Comparison of ENCODE assay signal across 8 cellular contexts in genomic region chr17:40314557-40314953, GRCh38. TPM values are rescaled to one million over a fixed set of nuclear protein-coding genes. Genes with fewer than 3 reads are reported as not detected.
DNase-seq lines count a peak whose midpoint lies in the region; ATAC-seq and TF ChIP-seq lines count a peak whose summit lies in the region.

No MANE protein-coding gene starts in this region.

- peak overlapping the region; percentile 4 for H3K27ac Mint-ChIP-seq in activated T-helper 1 cell treated with anti-CD3 and anti-CD28 coated beads, Interleukin-12 subunit alpha, Interleukin-12 subunit beta, Interleukin-2, Interleukin-4 antibody, amounts not matched to agents 30 ng/mL and 10 ng/mL and 1 ng/mL, durations not matched to agents 14 hours and 24 hours and 36 hours

- peaks cover 55% of the 10 kb centered on the region for H3K4me1 Mint-ChIP-seq in activated T-helper 1 cell treated with anti-CD3 and anti-CD28 coated beads, Interleukin-12 subunit alpha, Interleukin-12 subunit beta, Interleukin-2, Interleukin-4 antibody, amounts not matched to agents 30 ng/mL and 10 ng/mL and 1 ng/mL, durations not matched to agents 14 hours and 24 hours and 36 hours (ENCODE audit: low read depth)

- peaks cover 8 to 83% (median 16%) of the 10 kb centered on the region in 4 donors for H3K4me1 ChIP-seq in Peyer's patch

- no peak overlapping the region for H3K4me3 Mint-ChIP-seq in activated T-helper 1 cell treated with anti-CD3 and anti-CD28 coated beads, Interleukin-12 subunit alpha, Interleukin-12 subunit beta, Interleukin-2, Interleukin-4 antibody, amounts not matched to agents 30 ng/mL and 10 ng/mL and 1 ng/mL, durations not matched to agents 14 hours and 24 hours and 36 hours

- H3K4me3 ChIP-seq in Peyer's patch: no peak overlapping the region
- H3K4me3 ChIP-seq in fibroblast of pulmonary artery (replicated peaks; ENCODE audit: low read depth, low read length): no peak overlapping the region

- no peaks in the 10 kb centered on the region for H3K36me3 Mint-ChIP-seq in activated T-helper 1 cell treated with anti-CD3 and anti-CD28 coated beads, Interleukin-12 subunit alpha, Interleukin-12 subunit beta, Interleukin-2, Interleukin-4 antibody, amounts not matched to agents 30 ng/mL and 10 ng/mL and 1 ng/mL, durations not matched to agents 14 hours and 24 hours and 36 hours (ENCODE audit: low read depth)

- no peaks in the 10 kb centered on the region for H3K9me3 Mint-ChIP-seq in activated T-helper 1 cell treated with anti-CD3 and anti-CD28 coated beads, Interleukin-12 subunit alpha, Interleukin-12 subunit beta, Interleukin-2, Interleukin-4 antibody, amounts not matched to agents 30 ng/mL and 10 ng/mL and 1 ng/mL, durations not matched to agents 14 hours and 24 hours and 36 hours

- H3K27ac ChIP-seq in Peyer's patch: peak overlapping the region in 2 of 4 donors; percentile 2 to 53

- H3K27me3 Mint-ChIP-seq in activated T-helper 1 cell treated with anti-CD3 and anti-CD28 coated beads, Interleukin-12 subunit alpha, Interleukin-12 subunit beta, Interleukin-2, Interleukin-4 antibody, amounts not matched to agents 30 ng/mL and 10 ng/mL and 1 ng/mL, durations not matched to agents 14 hours and 24 hours and 36 hours (ENCODE audit: insufficient read depth): peaks cover 3% of the 10 kb centered on the region

- no peaks in the 10 kb centered on the region for H3K36me3 ChIP-seq in Peyer's patch

- no peaks in the 10 kb centered on the region for H3K27me3 ChIP-seq in Peyer's patch

- TF ChIP-seq CTCF in Peyer's patch (IDR thresholded peaks at IDR 0.05): no peak
- no peak for TF ChIP-seq CTCF in fibroblast of pulmonary artery (IDR thresholded peaks at IDR 0.05; ENCODE audit: low read length, missing control alignments)

- no peak for TF ChIP-seq POLR2A in Peyer's patch (IDR thresholded peaks at IDR 0.05)

- H3K9me3 ChIP-seq in Peyer's patch: no peaks in the 10 kb centered on the region

- intact Hi-C loops in activated T-helper 1 cell treated with anti-CD3 and anti-CD28 coated beads, Interleukin-12 subunit alpha, Interleukin-12 subunit beta, Interleukin-2, Interleukin-4 antibody, amounts not matched to agents 30 ng/mL and 10 ng/mL and 1 ng/mL, durations not matched to agents 14 hours and 24 hours and 36 hours (cut with micrococcal nuclease): no loop called here

- DNase-seq in NCI-H146 (lab: John Stamatoyannopoulos, UW): peak; percentile 20
- DNase-seq in NCI-H146 treated with DMSO at 0.1 percent for 48 hours (lab: John Stamatoyannopoulos, UW; ENCODE audit: unreplicated experiment): no peak
- peak; percentile 58 to 95 (median 93) for DNase-seq in Peyer's patch
- DNase-seq in activated T-helper 1 cell treated with anti-CD3 and anti-CD28 coated beads, Interleukin-12 subunit alpha, Interleukin-12 subunit beta, Interleukin-2, Interleukin-4 antibody, amounts not matched to agents 30 ng/mL and 10 ng/mL and 1 ng/mL, durations not matched to agents 14 hours and 24 hours and 36 hours (ENCODE audit: low spot score): no peak
- peak; percentile 89 for DNase-seq in fibroblast of pulmonary artery (ENCODE audit: low read depth)
- DNase-seq in renal cortical epithelial cell (ENCODE audit: low read depth): peak; percentile 96

- ATAC-seq in GM21381 (IDR thresholded peaks at IDR 0.05; ENCODE audit: unreplicated experiment) (no peak), HG03521 (IDR thresholded peaks at IDR 0.05; ENCODE audit: unreplicated experiment) (no peak)

RNA-seq across cellular contexts. Expression of gene RARA, which starts 5.6 kb away (rescaled TPM):
- 10 to 100 TPM; 46.2 to 93.3 (median 72.1) TPM for total RNA-seq in Peyer's patch
- total RNA-seq in activated T-helper 1 cell treated with anti-CD3 and anti-CD28 coated beads, Interleukin-12 subunit alpha, Interleukin-12 subunit beta, Interleukin-2, Interleukin-4 antibody, amounts not matched to agents 30 ng/mL and 10 ng/mL and 1 ng/mL, durations not matched to agents 14 hours and 24 hours and 36 hours: 19.3 and 19.9 TPM in 2 replicates
- 3.5 and 18.5 TPM in 2 replicates for total RNA-seq in renal cortical epithelial cell

RNA-seq across cellular contexts. Expression of gene CDC6, which starts 26.9 kb away (rescaled TPM):
- total RNA-seq in Peyer's patch (10 to 100 TPM in 1 of 4 donors, 1 to 10 TPM in 3; 2.5 to 21.5 (median 3.4) TPM), renal cortical epithelial cell (2.6 and 19.1 TPM in 2 replicates)
- 130 and 135 TPM in 2 replicates for total RNA-seq in activated T-helper 1 cell treated with anti-CD3 and anti-CD28 coated beads, Interleukin-12 subunit alpha, Interleukin-12 subunit beta, Interleukin-2, Interleukin-4 antibody, amounts not matched to agents 30 ng/mL and 10 ng/mL and 1 ng/mL, durations not matched to agents 14 hours and 24 hours and 36 hours

RNA-seq across cellular contexts. Expression of gene GJD3, which starts 50.0 kb away (rescaled TPM):
- total RNA-seq in Peyer's patch: 1 to 10 TPM in 1 of 4 donors, not detected in 3; 1.6 TPM
- total RNA-seq in activated T-helper 1 cell treated with anti-CD3 and anti-CD28 coated beads, Interleukin-12 subunit alpha, Interleukin-12 subunit beta, Interleukin-2, Interleukin-4 antibody, amounts not matched to agents 30 ng/mL and 10 ng/mL and 1 ng/mL, durations not matched to agents 14 hours and 24 hours and 36 hours: 0.44 and 0.56 TPM in 2 replicates
- 0.30 TPM in 1 of 2 replicates, not detected in the other for total RNA-seq in renal cortical epithelial cell

Comparison
In these comparisons a context has a peak if more than half of its experiments do, and no peak if none do; other contexts are left out.
1. DNase-seq: peak in NCI-H146 (single experiment), Peyer's patch (3 of 3), fibroblast of pulmonary artery (single experiment) and renal cortical epithelial cell (single experiment); none in NCI-H146 treated with DMSO at 0.1 percent for 48 hours (single experiment) and activated T-helper 1 cell treated with anti-CD3 and anti-CD28 coated beads, Interleukin-12 subunit alpha, Interleukin-12 subunit beta, Interleukin-2, Interleukin-4 antibody, amounts not matched to agents 30 ng/mL and 10 ng/mL and 1 ng/mL, durations not matched to agents 14 hours and 24 hours and 36 hours (single experiment).